1 cellular context compared by ENCODE assay signal in genomic region chr20:45983279-45983743, GRCh38.
A peak's percentile ranks its signal among the peaks of the same experiment; 100 is the strongest.
TF ChIP-seq lines count a peak whose summit lies in the region.

No MANE protein-coding gene starts in this region.

TF ChIP-seq in H1, 55 proteins besides CTCF, POLR2A, EP300 and RAD21:
- TF ChIP-seq ATF3 (IDR thresholded peaks at IDR 0.05; ENCODE audit: insufficient read depth, low read depth, low read length) (no peak), GTF2F1 (IDR thresholded peaks at IDR 0.05; ENCODE audit: borderline replicate concordance, low read depth, low read length) (no peak), TBP (IDR thresholded peaks at IDR 0.05; ENCODE audit: low read depth, low read length) (no peak), KDM1A (IDR thresholded peaks at IDR 0.05; ENCODE audit: borderline replicate concordance, low read length) (peak; percentile 55; the same call in 1 of the 2 replicates), BCL11A (IDR thresholded peaks at IDR 0.05; ENCODE audit: low read depth in 2 of 2, low read length in 2 of 2) (no peak)
